34 cellular contexts compared by ENCODE assay signal in the genomic region with DNA sequence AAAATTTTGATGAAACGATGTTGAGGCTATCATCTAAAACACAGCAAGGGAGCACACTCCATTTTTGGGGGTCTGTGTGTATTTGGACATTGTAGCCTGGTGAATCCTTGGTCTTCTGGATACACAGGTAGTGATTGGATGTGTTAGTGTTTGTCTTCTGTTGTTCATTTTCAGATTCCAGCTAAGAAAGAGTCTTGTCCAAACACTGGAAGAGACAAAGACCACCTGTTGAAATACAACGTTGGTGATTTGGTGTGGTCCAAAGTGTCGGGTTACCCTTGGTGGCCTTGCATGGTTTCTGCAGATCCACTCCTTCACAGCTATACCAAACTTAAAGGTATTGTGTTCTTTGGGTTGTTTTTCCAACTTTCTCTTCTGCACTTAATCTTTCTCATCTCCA.
"Had no signal": no experiment of that assay in that cellular context is flagged by ENCODE, and none has a peak within 500 bp of the region (broad histone marks: within the 10 kb centered on the region; RNA-seq: fewer than 3 reads in every experiment).

No MANE protein-coding gene starts in this region.

- H3K4me3 Mint-ChIP-seq: activated CD8-positive, alpha-beta memory T cell treated with anti-CD3 and anti-CD28 coated beads, Interleukin-2, amount 10 ng/mL, durations not matched to agents 7 days and 5 days; activated naive CD4-positive, alpha-beta T cell treated with anti-CD3 and anti-CD28 coated beads for 36 hours; activated naive CD8-positive, alpha-beta T cell; activated naive CD8-positive, alpha-beta T cell treated with anti-CD3 and anti-CD28 coated beads, Interleukin-2, amount 50 U/mL, for 24 hours; brain; IgD-negative memory B cell had no signal

- H3K9me3 Mint-ChIP-seq: activated naive CD4-positive, alpha-beta T cell treated with anti-CD3 and anti-CD28 coated beads for 36 hours; activated naive CD8-positive, alpha-beta T cell treated with anti-CD3 and anti-CD28 coated beads, Interleukin-2, amount 50 U/mL, for 24 hours; brain; IgD-negative memory B cell had no signal

- FAIRE-seq: bronchial epithelial cell had no signal

- H3K36me3 Mint-ChIP-seq: IgD-negative memory B cell had no signal

- H3K9me3 ChIP-seq: MG63, SJCRH30 had no signal

- H3K4me3 ChIP-seq: MG63, SJCRH30, SK-N-MC had no signal

- H3K27ac Mint-ChIP-seq: activated naive CD4-positive, alpha-beta T cell treated with anti-CD3 and anti-CD28 coated beads for 36 hours; activated naive CD8-positive, alpha-beta T cell; IgD-negative memory B cell had no signal

- H3K27me3 ChIP-seq: MG63, SJCRH30 had no signal

- ATAC-seq: activated CD8-positive, alpha-beta memory T cell treated with anti-CD3 and anti-CD28 coated beads, Interleukin-2, amount 10 ng/mL, durations not matched to agents 7 days and 5 days; activated naive CD8-positive, alpha-beta T cell treated with anti-CD3 and anti-CD28 coated beads, Interleukin-2, amount 50 U/mL, for 24 hours; Panc1 had no signal

- H3K27ac ChIP-seq: SJCRH30, SK-N-MC, WERI-Rb-1 had no signal

- DNase-seq: activated CD4-positive, alpha-beta T cell treated with anti-CD3 and anti-CD28 coated beads for 1 hour; activated CD4-positive, alpha-beta T cell treated with anti-CD3 and anti-CD28 coated beads for 48 hours; activated CD4-positive, CD25-positive, alpha-beta regulatory T cell; activated CD8-positive, alpha-beta memory T cell treated with anti-CD3 and anti-CD28 coated beads for 24 hours; activated CD8-positive, alpha-beta memory T cell treated with anti-CD3 and anti-CD28 coated beads, Interleukin-2, amount 10 ng/mL, durations not matched to agents 7 days and 5 days; activated CD8-positive, alpha-beta memory T cell treated with anti-CD3 and anti-CD28 coated beads, Interleukin-2, amount 50 U/mL, for 48 hours; activated gamma-delta T cell; activated naive CD4-positive, alpha-beta T cell treated with anti-CD3 and anti-CD28 coated beads for 36 hours; activated naive CD8-positive, alpha-beta T cell treated with anti-CD3 and anti-CD28 coated beads, Interleukin-2, amount 50 U/mL, for 24 hours; activated T-cell treated with anti-CD3 and anti-CD28 coated beads, Interleukin-2, amount 50 U/mL, for 48 hours; anterior cingulate cortex; caudate nucleus; cerebellar nuclear complex; Kasumi-1; KBM-7; MG63; NCI-H1048; NCI-H1105 treated with DMSO at 0.1 percent for 48 hours; NCI-H1436; NCI-H1694; NCI-H1930; NCI-H510A; NCI-H526; NCI-H748 treated with DMSO at 0.1 percent for 48 hours; SHP77; T1000; WERI-Rb-1 had no signal

- H3K27me3 Mint-ChIP-seq: activated CD8-positive, alpha-beta memory T cell treated with anti-CD3 and anti-CD28 coated beads, Interleukin-2, amount 10 ng/mL, durations not matched to agents 7 days and 5 days; activated naive CD8-positive, alpha-beta T cell; activated naive CD8-positive, alpha-beta T cell treated with anti-CD3 and anti-CD28 coated beads, Interleukin-2, amount 50 U/mL, for 24 hours; brain; IgD-negative memory B cell had no signal
